Comparison of ENCODE assay signal across 19 cellular contexts in genomic region chr20:24102749-24103148, GRCh38.
DNase-seq lines count a peak whose midpoint lies in the region; ATAC-seq, FAIRE-seq and TF ChIP-seq lines count a peak whose summit lies in the region.
"Had no signal": no experiment of that assay in that cellular context is flagged by ENCODE, and none has a peak within 500 bp of the region (broad histone marks: within the 10 kb centered on the region; RNA-seq: fewer than 3 reads in every experiment).

No MANE protein-coding gene starts in this region.

- POLR2A ChIA-PET in A549 (lab: Yijun Ruan, JAX), result no interaction called here

- DNase-seq in A549 (ENCODE audit: low read depth in 1 of 2, low spot score in 1 of 2) (peak in 1 of 2 experiments; percentile 47), GM23338 (ENCODE audit: low spot score) (no peak), fibroblast of pulmonary artery (ENCODE audit: low read depth) (peak; percentile 20), NCI-H1105 (lab: John Stamatoyannopoulos, UW) (no peak), Peyer's patch (no peak), NCI-H446 (lab: John Stamatoyannopoulos, UW) (no peak)
- DNase-seq: activated CD4-positive, CD25-positive, alpha-beta regulatory T cell; effector CD8-positive, alpha-beta T cell; islet precursor cell; NCI-H1092; NCI-H510A treated with DMSO at 0.1 percent for 48 hours; ovary; stimulated activated naive CD4-positive, alpha-beta T cell treated with Interleukin-2 at 50 U/mL for 16 hours had no signal

- no peak overlapping the region for H3K27ac Mint-ChIP-seq in GM23338
- H3K27ac Mint-ChIP-seq in activated T-helper 17 cell treated with anti-CD3 and anti-CD28 coated beads, Interleukin-2, amount 50 U/mL, for 72 hours, result no peak overlapping the region

- H3K4me1 ChIP-seq in A549 (peaks cover 44% of the 10 kb centered on the region), GM23338 (ENCODE audit: insufficient read depth) (no peaks in the 10 kb centered on the region), Peyer's patch (no peaks in the 10 kb centered on the region)
- H3K4me1 ChIP-seq: tibial nerve had no signal

- CTCF ChIA-PET in A549 (lab: Yijun Ruan, JAX), result interaction anchor here (0.6 to 2.6 kb wide), 15 partner anchors 9 to 816 kb away, joined by 3 to 15 read pairs (median 3); no protein-coding TSS in a partner anchor

- H2AFZ ChIP-seq in GM23338, result peak overlapping the region; percentile 83
- H2AFZ ChIP-seq: hepatocyte had no signal

- no peaks in the 10 kb centered on the region for H3K9me3 Mint-ChIP-seq in GM23338
- H3K9me3 Mint-ChIP-seq in activated T-helper 17 cell treated with anti-CD3 and anti-CD28 coated beads, Interleukin-2, amount 50 U/mL, for 72 hours, result no peaks in the 10 kb centered on the region

- no peaks in the 10 kb centered on the region for H3K4me1 Mint-ChIP-seq in GM23338
- H3K4me1 Mint-ChIP-seq in activated T-helper 17 cell treated with anti-CD3 and anti-CD28 coated beads, Interleukin-2, amount 50 U/mL, for 72 hours, result no peaks in the 10 kb centered on the region

- TF ChIP-seq POLR2A in A549 (IDR thresholded peaks at IDR 0.05; ENCODE audit: low read length) (no peak), Peyer's patch (IDR thresholded peaks at IDR 0.05) (no peak)

- H3K27ac ChIP-seq in A549, result peak overlapping the region; percentile 45 to 83; a peak in 5 of 6 replicates
- H3K27ac ChIP-seq in GM23338 (ENCODE audit: low read depth), result no peak overlapping the region
- H3K27ac ChIP-seq in Peyer's patch, result no peak overlapping the region
- H3K27ac ChIP-seq: hepatocyte, ovary, tibial nerve had no signal

- H3F3A ChIP-seq in GM23338 (replicated peaks; ENCODE audit: low read depth), result no peaks in the 10 kb centered on the region

- ATAC-seq in A549, result peak; percentile 37 to 60; a peak in 5 of 6 replicates
- no peak for ATAC-seq in GM23338
- ATAC-seq in activated T-helper 17 cell treated with anti-CD3 and anti-CD28 coated beads, Interleukin-2, amount 50 U/mL, for 72 hours (replicated peaks), result peak; percentile 27
- ATAC-seq in HG02571 (IDR thresholded peaks at IDR 0.05; ENCODE audit: unreplicated experiment), result no peak

- TF ChIP-seq CTCF in A549 (IDR thresholded peaks at IDR 0.05) (no peak), GM23338 (conservative IDR thresholded peaks at IDR 0.05; ENCODE audit: low read depth in 2 of 2) (no peak), fibroblast of pulmonary artery (IDR thresholded peaks at IDR 0.05; ENCODE audit: low read length, missing control alignments) (no peak), Peyer's patch (IDR thresholded peaks at IDR 0.05) (no peak)

- H3K27me3 ChIP-seq in GM23338 (ENCODE audit: insufficient read depth), result no peaks in the 10 kb centered on the region
- no peaks in the 10 kb centered on the region for H3K27me3 ChIP-seq in Peyer's patch
- H3K27me3 ChIP-seq: hepatocyte, ovary, tibial nerve had no signal

- FAIRE-seq in A549 (lab: Jason Lieb, UNC), result no peak
- FAIRE-seq: HTR-8/SVneo had no signal

- peak overlapping the region; percentile 64 for H3K4me2 ChIP-seq in A549
- no peak overlapping the region for H3K4me2 ChIP-seq in GM23338
- H3K4me2 ChIP-seq: hepatocyte had no signal

- H3K4me3 ChIP-seq in A549 (no peak overlapping the region), GM23338 (no peak overlapping the region), fibroblast of pulmonary artery (replicated peaks; ENCODE audit: low read depth, low read length) (no peak overlapping the region), Peyer's patch (no peak overlapping the region)
- H3K4me3 ChIP-seq: hepatocyte, ovary, tibial nerve had no signal

- H3K79me2 ChIP-seq in GM23338 (replicated peaks; ENCODE audit: insufficient read depth), result no peaks in the 10 kb centered on the region
- H3K79me2 ChIP-seq: hepatocyte had no signal

- peaks cover 10% of the 10 kb centered on the region for H3K27me3 Mint-ChIP-seq in GM23338 (ENCODE audit: insufficient read depth, low read depth, poor library complexity)
- H3K27me3 Mint-ChIP-seq in activated T-helper 17 cell treated with anti-CD3 and anti-CD28 coated beads, Interleukin-2, amount 50 U/mL, for 72 hours, result peaks cover 12% of the 10 kb centered on the region

- no peaks in the 10 kb centered on the region for H3K36me3 ChIP-seq in GM23338 (ENCODE audit: insufficient read depth)
- no peaks in the 10 kb centered on the region for H3K36me3 ChIP-seq in Peyer's patch
- H3K36me3 ChIP-seq: ovary, tibial nerve had no signal

- 12% methylated on average over 1 of the region's 1 CpG for WGBS in A549 (ENCODE audit: missing lambda C conversion rate)

- no peak overlapping the region for H3K4me3 Mint-ChIP-seq in GM23338
- no peak overlapping the region for H3K4me3 Mint-ChIP-seq in activated T-helper 17 cell treated with anti-CD3 and anti-CD28 coated beads, Interleukin-2, amount 50 U/mL, for 72 hours
- H3K4me3 Mint-ChIP-seq: activated CD8-positive, alpha-beta T cell treated with anti-CD3 and anti-CD28 coated beads, Interleukin-2, amount 10 ng/mL, durations not matched to agents 7 days and 5 days had no signal

- peak; percentile 37 to 71; a peak in 2 of 5 replicates for TF ChIP-seq EP300 in A549 (IDR thresholded peaks at IDR 0.05)

- H3K9me2 ChIP-seq in GM23338 (ENCODE audit: insufficient read depth), result no peaks in the 10 kb centered on the region

- no peaks in the 10 kb centered on the region for H3K36me3 Mint-ChIP-seq in GM23338 (ENCODE audit: low read depth)
- no peaks in the 10 kb centered on the region for H3K36me3 Mint-ChIP-seq in activated T-helper 17 cell treated with anti-CD3 and anti-CD28 coated beads, Interleukin-2, amount 50 U/mL, for 72 hours (ENCODE audit: low read depth)

- no peaks in the 10 kb centered on the region for H4K20me1 ChIP-seq in GM23338 (replicated peaks; ENCODE audit: insufficient read depth)

- H3K9me3 ChIP-seq in A549, result no peaks in the 10 kb centered on the region
- H3K9me3 ChIP-seq in Peyer's patch, result no peaks in the 10 kb centered on the region
- H3K9me3 ChIP-seq: ovary, tibial nerve had no signal

- TF ChIP-seq RAD21 in A549 (conservative IDR thresholded peaks at IDR 0.05 in 1 of 2, IDR thresholded peaks at IDR 0.05 in 1 of 2), result no peak

TF ChIP-seq in A549, 52 proteins besides CTCF, POLR2A, EP300 and RAD21 (continues in another document):
- no peak for TF ChIP-seq SREBF2 (IDR thresholded peaks at IDR 0.05)
- TF ChIP-seq HOXB5 (CRISPR knock-in tag; IDR thresholded peaks at IDR 0.05), result peak; percentile 52; the same call in 1 of the 2 replicates
- no peak for TF ChIP-seq KDM5A (IDR thresholded peaks at IDR 0.05)
- no peak for TF ChIP-seq HMGXB4 (CRISPR knock-in tag; IDR thresholded peaks at IDR 0.05; ENCODE audit: borderline replicate concordance)
- TF ChIP-seq KDM1A (IDR thresholded peaks at IDR 0.05; ENCODE audit: low read depth), result no peak
- TF ChIP-seq FOSB (CRISPR knock-in tag; IDR thresholded peaks at IDR 0.05), result no peak
- TF ChIP-seq PHF8 (IDR thresholded peaks at IDR 0.05; ENCODE audit: borderline replicate concordance, low read depth), result no peak
- TF ChIP-seq MAFK (IDR thresholded peaks at IDR 0.05; ENCODE audit: partially characterized antibody), result peak; percentile 23
- TF ChIP-seq CHD4 (IDR thresholded peaks at IDR 0.05; ENCODE audit: borderline replicate concordance), result no peak
- peak; percentile 71; the same call in 1 of the 2 replicates for TF ChIP-seq GATA3 (IDR thresholded peaks at IDR 0.05; ENCODE audit: borderline replicate concordance)

TF ChIP-seq in GM23338, 12 proteins besides CTCF, POLR2A, EP300 and RAD21 (continues in another document):
- TF ChIP-seq STAT1 (IDR thresholded peaks at IDR 0.05; ENCODE audit: unreplicated experiment), result no peak
- TF ChIP-seq, protein P1, sequence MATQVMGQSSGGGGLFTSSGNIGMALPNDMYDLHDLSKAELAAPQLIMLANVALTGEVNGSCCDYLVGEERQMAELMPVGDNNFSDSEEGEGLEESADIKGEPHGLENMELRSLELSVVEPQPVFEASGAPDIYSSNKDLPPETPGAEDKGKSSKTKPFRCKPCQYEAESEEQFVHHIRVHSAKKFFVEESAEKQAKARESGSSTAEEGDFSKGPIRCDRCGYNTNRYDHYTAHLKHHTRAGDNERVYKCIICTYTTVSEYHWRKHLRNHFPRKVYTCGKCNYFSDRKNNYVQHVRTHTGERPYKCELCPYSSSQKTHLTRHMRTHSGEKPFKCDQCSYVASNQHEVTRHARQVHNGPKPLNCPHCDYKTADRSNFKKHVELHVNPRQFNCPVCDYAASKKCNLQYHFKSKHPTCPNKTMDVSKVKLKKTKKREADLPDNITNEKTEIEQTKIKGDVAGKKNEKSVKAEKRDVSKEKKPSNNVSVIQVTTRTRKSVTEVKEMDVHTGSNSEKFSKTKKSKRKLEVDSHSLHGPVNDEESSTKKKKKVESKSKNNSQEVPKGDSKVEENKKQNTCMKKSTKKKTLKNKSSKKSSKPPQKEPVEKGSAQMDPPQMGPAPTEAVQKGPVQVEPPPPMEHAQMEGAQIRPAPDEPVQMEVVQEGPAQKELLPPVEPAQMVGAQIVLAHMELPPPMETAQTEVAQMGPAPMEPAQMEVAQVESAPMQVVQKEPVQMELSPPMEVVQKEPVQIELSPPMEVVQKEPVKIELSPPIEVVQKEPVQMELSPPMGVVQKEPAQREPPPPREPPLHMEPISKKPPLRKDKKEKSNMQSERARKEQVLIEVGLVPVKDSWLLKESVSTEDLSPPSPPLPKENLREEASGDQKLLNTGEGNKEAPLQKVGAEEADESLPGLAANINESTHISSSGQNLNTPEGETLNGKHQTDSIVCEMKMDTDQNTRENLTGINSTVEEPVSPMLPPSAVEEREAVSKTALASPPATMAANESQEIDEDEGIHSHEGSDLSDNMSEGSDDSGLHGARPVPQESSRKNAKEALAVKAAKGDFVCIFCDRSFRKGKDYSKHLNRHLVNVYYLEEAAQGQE (IDR thresholded peaks at IDR 0.05; ENCODE audit: unreplicated experiment), result no peak
- no peak for TF ChIP-seq JUNB (IDR thresholded peaks at IDR 0.05; ENCODE audit: unreplicated experiment)
- TF ChIP-seq ZNF114 (CRISPR knock-in tag; IDR thresholded peaks at IDR 0.05), result no peak
- TF ChIP-seq EZH2 (IDR thresholded peaks at IDR 0.05; ENCODE audit: low read depth, unreplicated experiment), result no peak
- TF ChIP-seq, protein P2, sequence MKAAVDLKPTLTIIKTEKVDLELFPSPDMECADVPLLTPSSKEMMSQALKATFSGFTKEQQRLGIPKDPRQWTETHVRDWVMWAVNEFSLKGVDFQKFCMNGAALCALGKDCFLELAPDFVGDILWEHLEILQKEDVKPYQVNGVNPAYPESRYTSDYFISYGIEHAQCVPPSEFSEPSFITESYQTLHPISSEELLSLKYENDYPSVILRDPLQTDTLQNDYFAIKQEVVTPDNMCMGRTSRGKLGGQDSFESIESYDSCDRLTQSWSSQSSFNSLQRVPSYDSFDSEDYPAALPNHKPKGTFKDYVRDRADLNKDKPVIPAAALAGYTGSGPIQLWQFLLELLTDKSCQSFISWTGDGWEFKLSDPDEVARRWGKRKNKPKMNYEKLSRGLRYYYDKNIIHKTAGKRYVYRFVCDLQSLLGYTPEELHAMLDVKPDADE (IDR thresholded peaks at IDR 0.05), result no peak

Comparison
In these comparisons a context has a peak if more than half of its experiments do, and no peak if none do; other contexts are left out.
1. ATAC-seq: peak in A549 (2 of 2) and activated T-helper 17 cell treated with anti-CD3 and anti-CD28 coated beads, Interleukin-2, amount 50 U/mL, for 72 hours (single experiment); none in GM23338 (single experiment) and HG02571 (single experiment).
2. H3K27ac ChIP-seq: peak in A549 (2 of 2); none in GM23338 (single experiment) and Peyer's patch (0 of 4).